28 cellular contexts compared by ENCODE assay signal in genomic region chr1:32208463-32208862, GRCh38. TPM values are rescaled to one million over a fixed set of nuclear protein-coding genes. Genes with fewer than 3 reads are reported as not detected.
A peak's percentile ranks its signal among the peaks of the same experiment; 100 is the strongest.
DNase-seq lines count a peak whose midpoint lies in the region; FAIRE-seq and TF ChIP-seq lines count a peak whose summit lies in the region.
"Had no signal": no experiment of that assay in that cellular context is flagged by ENCODE, and none has a peak within 500 bp of the region (broad histone marks: within the 10 kb centered on the region; RNA-seq: fewer than 3 reads in every experiment).

No MANE protein-coding gene starts in this region.

- H3K36me3 Mint-ChIP-seq in IgD-negative memory B cell: peaks cover 3% of the 10 kb centered on the region
- no peaks in the 10 kb centered on the region for H3K36me3 Mint-ChIP-seq in brain
- H3K36me3 Mint-ChIP-seq in progenitor cell of endocrine pancreas (ENCODE audit: insufficient read depth): peaks cover 1% of the 10 kb centered on the region
- H3K36me3 Mint-ChIP-seq: activated CD8-positive, alpha-beta memory T cell treated with anti-CD3 and anti-CD28 coated beads, Interleukin-2, amount 10 ng/mL, durations not matched to agents 7 days and 5 days; CD4-positive, CD25-positive, alpha-beta regulatory T cell; mesothelial cell of epicardium had no signal

- H3K9me3 ChIP-seq in BLaER1 treated with 17β-estradiol and CSF1 and Interleukin-3, amounts not matched to agents 10 nM and 100 nM (replicated peaks in 1 of 11): no peaks in the 10 kb centered on the region
- no peaks in the 10 kb centered on the region for H3K9me3 ChIP-seq in small intestine (ENCODE audit: control insufficient read depth, low read depth)
- H3K9me3 ChIP-seq: HAP-1, pancreas, spleen had no signal

- 72 to 77% (median 76%) methylated on average over 6 to 7 of the region's 7 CpGs for WGBS in small intestine, 3 donors

- H3K4me1 Mint-ChIP-seq in IgD-negative memory B cell (peaks cover 20 to 33% (median 20%) of the 10 kb centered on the region in 3 donors), brain (peaks cover 50% of the 10 kb centered on the region), progenitor cell of endocrine pancreas (ENCODE audit: low read depth) (peaks cover 8% of the 10 kb centered on the region)

- peak overlapping the region in 2 of 11 experiments; percentile 1 to 28; a peak in 2 of 22 replicates for H3K27ac ChIP-seq in BLaER1 treated with 17β-estradiol and CSF1 and Interleukin-3, amounts not matched to agents 10 nM and 100 nM
- H3K27ac ChIP-seq in small intestine (ENCODE audit: low read depth in 1 of 2, low read length in 1 of 2): peak overlapping the region; percentile 34 to 78
- H3K27ac ChIP-seq: epithelial cell of prostate, pancreas had no signal

- no peaks in the 10 kb centered on the region; a peak in 1 of 22 replicates for H4K20me1 ChIP-seq in BLaER1 treated with 17β-estradiol and CSF1 and Interleukin-3, amounts not matched to agents 10 nM and 100 nM

- H3K27ac Mint-ChIP-seq in IgD-negative memory B cell: peak overlapping the region; percentile 63 to 82 (median 69)
- peak overlapping the region in 4 of 5 experiments; percentile 51 to 81 (median 72) for H3K27ac Mint-ChIP-seq in brain
- H3K27ac Mint-ChIP-seq in progenitor cell of endocrine pancreas: no peak overlapping the region
- H3K27ac Mint-ChIP-seq: activated CD8-positive, alpha-beta memory T cell treated with anti-CD3 and anti-CD28 coated beads, Interleukin-2, amount 10 ng/mL, durations not matched to agents 7 days and 5 days; activated naive CD4-positive, alpha-beta T cell treated with anti-CD3 and anti-CD28 coated beads for 36 hours; activated T-cell treated with anti-CD3 and anti-CD28 coated beads, Interleukin-2, amount 50 U/mL, for 72 hours; CD4-positive, CD25-positive, alpha-beta regulatory T cell; mesothelial cell of epicardium had no signal

- no peak overlapping the region for H3K9ac ChIP-seq in BLaER1 treated with 17β-estradiol and CSF1 and Interleukin-3, amounts not matched to agents 10 nM and 100 nM

- TF ChIP-seq CTCF in brain (conservative IDR thresholded peaks at IDR 0.05) (no peak), progenitor cell of endocrine pancreas (IDR thresholded peaks at IDR 0.05; ENCODE audit: unreplicated experiment) (no peak)

- no peak overlapping the region for H3K4me3 ChIP-seq in BLaER1 treated with 17β-estradiol and CSF1 and Interleukin-3, amounts not matched to agents 10 nM and 100 nM
- H3K4me3 ChIP-seq in small intestine (ENCODE audit: low read depth in 1 of 2, low read length in 2 of 2): no peak overlapping the region
- H3K4me3 ChIP-seq: HAP-1, pancreas, spleen had no signal

- no peak for FAIRE-seq in small intestine (lab: Jason Lieb, UNC)
- FAIRE-seq: GM19239, keratinocyte, pancreas had no signal

- H3K27me3 ChIP-seq in BLaER1 treated with 17β-estradiol and CSF1 and Interleukin-3, amounts not matched to agents 10 nM and 100 nM: no peaks in the 10 kb centered on the region
- H3K27me3 ChIP-seq in small intestine (ENCODE audit: control insufficient read depth in 2 of 2, insufficient read depth in 2 of 2, low read length in 2 of 2): no peaks in the 10 kb centered on the region
- H3K27me3 ChIP-seq: pancreas, spleen had no signal

- peak overlapping the region in 10 of 11 experiments; percentile 14 to 54 (median 30); a peak in 15 of 22 replicates for H3K4me2 ChIP-seq in BLaER1 treated with 17β-estradiol and CSF1 and Interleukin-3, amounts not matched to agents 10 nM and 100 nM

- H3K4me3 Mint-ChIP-seq in IgD-negative memory B cell (peak overlapping the region in 3 of 4 donors; percentile 43 to 78 (median 46)), brain (peak overlapping the region in 1 of 5 experiments; percentile 33), progenitor cell of endocrine pancreas (ENCODE audit: low read depth) (no peak overlapping the region)
- H3K4me3 Mint-ChIP-seq: activated CD8-positive, alpha-beta memory T cell treated with anti-CD3 and anti-CD28 coated beads, Interleukin-2, amount 10 ng/mL, durations not matched to agents 7 days and 5 days; activated naive CD4-positive, alpha-beta T cell treated with anti-CD3 and anti-CD28 coated beads for 36 hours; activated T-cell treated with anti-CD3 and anti-CD28 coated beads, Interleukin-2, amount 50 U/mL, for 72 hours; mesothelial cell of epicardium; nephron progenitor cell had no signal

- H3K27me3 Mint-ChIP-seq in IgD-negative memory B cell: peaks cover 3% of the 10 kb centered on the region
- H3K27me3 Mint-ChIP-seq in brain: peaks cover 9% of the 10 kb centered on the region
- no peaks in the 10 kb centered on the region for H3K27me3 Mint-ChIP-seq in progenitor cell of endocrine pancreas
- H3K27me3 Mint-ChIP-seq: activated CD8-positive, alpha-beta memory T cell treated with anti-CD3 and anti-CD28 coated beads, Interleukin-2, amount 10 ng/mL, durations not matched to agents 7 days and 5 days; CD4-positive, CD25-positive, alpha-beta regulatory T cell had no signal

- H3K36me3 ChIP-seq in BLaER1 treated with 17β-estradiol and CSF1 and Interleukin-3, amounts not matched to agents 10 nM and 100 nM: peaks cover 0 to 23% (median 7%) of the 10 kb centered on the region in 11 experiments; a peak in 8 of 22 replicates
- H3K36me3 ChIP-seq in small intestine (ENCODE audit: control insufficient read depth in 2 of 2, insufficient read depth in 2 of 2, low read length in 2 of 2): no peaks in the 10 kb centered on the region
- H3K36me3 ChIP-seq: pancreas had no signal

- DNase-seq in small intestine (no peak), progenitor cell of endocrine pancreas (ENCODE audit: low spot score, unreplicated experiment) (no peak), SKM-1 treated with dmso at 0.1 percent for 144 hours (lab: John Stamatoyannopoulos, UW; ENCODE audit: unreplicated experiment) (no peak), T-helper 1 cell (no peak)
- no peak for DNase-seq in activated CD4-positive, alpha-beta T cell treated with anti-CD3 and anti-CD28 coated beads, Interleukin-2, amount 50 U/mL, for 4 hours
- DNase-seq: activated CD4-positive, alpha-beta T cell treated with anti-CD3 and anti-CD28 coated beads for 48 hours; activated CD8-positive, alpha-beta memory T cell treated with anti-CD3 and anti-CD28 coated beads, Interleukin-2, amount 10 ng/mL, durations not matched to agents 7 days and 5 days; activated naive CD4-positive, alpha-beta T cell treated with anti-CD3 and anti-CD28 coated beads for 36 hours; activated T-cell treated with anti-CD3 and anti-CD28 coated beads, Interleukin-2, amount 50 U/mL, for 72 hours; amniotic stem cell; CD4-positive, CD25-positive, alpha-beta regulatory T cell; effector CD8-positive, alpha-beta T cell; nephron progenitor cell; spleen had no signal

- H3K9me3 Mint-ChIP-seq in IgD-negative memory B cell (no peaks in the 10 kb centered on the region), brain (no peaks in the 10 kb centered on the region), progenitor cell of endocrine pancreas (ENCODE audit: low read depth) (no peaks in the 10 kb centered on the region)
- H3K9me3 Mint-ChIP-seq: activated naive CD4-positive, alpha-beta T cell treated with anti-CD3 and anti-CD28 coated beads for 36 hours; activated T-cell treated with anti-CD3 and anti-CD28 coated beads, Interleukin-2, amount 50 U/mL, for 72 hours; CD4-positive, CD25-positive, alpha-beta regulatory T cell; mesothelial cell of epicardium; nephron progenitor cell had no signal

- peaks cover 26 to 44% (median 33%) of the 10 kb centered on the region in 10 experiments for H3K4me1 ChIP-seq in BLaER1 treated with 17β-estradiol and CSF1 and Interleukin-3, amounts not matched to agents 10 nM and 100 nM
- peaks cover 0 to 4% of the 10 kb centered on the region in 2 donors for H3K4me1 ChIP-seq in small intestine (ENCODE audit: control insufficient read depth in 2 of 2, insufficient read depth in 1 of 2, low read depth in 1 of 2, low read length in 1 of 2)
- H3K4me1 ChIP-seq: HAP-1 had no signal

RNA-seq across cellular contexts. Expression of gene DCDC2B, which starts 0.4 kb away (rescaled TPM):
- polyA plus RNA-seq in IgD-negative memory B cell: not detected
- polyA plus RNA-seq in brain (ENCODE audit: insufficient read depth, low read depth, low replicate concordance): not detected
- polyA plus RNA-seq in small intestine: not detected
- total RNA-seq in progenitor cell of endocrine pancreas: not detected in 2 replicates
- total RNA-seq: activated naive CD4-positive, alpha-beta T cell treated with anti-CD3 and anti-CD28 coated beads for 36 hours; CD4-positive, CD25-positive, alpha-beta regulatory T cell; G401; liver; mesothelial cell of epicardium; NCI-H460; pancreas; spleen; T-helper 2 cell treated with Interferon-gamma antibody and Interleukin-4, amounts not matched to agents 100 ng/mL and 5 ng/mL, for 36 hours; ureter had no signal
- polyA plus RNA-seq: keratinocyte had no signal

RNA-seq across cellular contexts. Expression of gene IQCC, which starts 3.0 kb away (rescaled TPM):
- polyA plus RNA-seq in IgD-negative memory B cell (1.7 TPM), brain (ENCODE audit: insufficient read depth, low read depth, low replicate concordance) (8.3 TPM), small intestine (1 to 10 TPM in 2 of 3 donors, under 1 TPM in 1; 0.54 to 1.8 (median 1.8) TPM)
- 5.1 and 5.6 TPM in 2 replicates for total RNA-seq in progenitor cell of endocrine pancreas

RNA-seq across cellular contexts. Expression of gene CCDC28B, which starts 8.1 kb away (rescaled TPM):
- polyA plus RNA-seq in IgD-negative memory B cell (14.0 TPM), brain (ENCODE audit: insufficient read depth, low read depth, low replicate concordance) (104 TPM), small intestine (1 to 10 TPM; 2.5 to 8.1 (median 4.4) TPM)
- total RNA-seq in progenitor cell of endocrine pancreas: 15.5 and 16.5 TPM in 2 replicates

RNA-seq across cellular contexts. Expression of gene TMEM234, which starts 13.7 kb away (rescaled TPM):
- polyA plus RNA-seq in IgD-negative memory B cell (7.2 TPM), brain (ENCODE audit: insufficient read depth, low read depth, low replicate concordance) (9.2 TPM), small intestine (10 to 100 TPM in 1 of 3 donors, 1 to 10 TPM in 2; 6.5 to 12.9 (median 8.1) TPM)
- total RNA-seq in progenitor cell of endocrine pancreas: 43.2 and 49.2 TPM in 2 replicates

RNA-seq across cellular contexts. Expression of gene EIF3I, which starts 13.7 kb away (rescaled TPM):
- polyA plus RNA-seq in IgD-negative memory B cell (154 TPM), brain (ENCODE audit: insufficient read depth, low read depth, low replicate concordance) (343 TPM), small intestine (100 to 1,000 TPM; 162 to 234 (median 175) TPM)
- 143 and 145 TPM in 2 replicates for total RNA-seq in progenitor cell of endocrine pancreas
